In genomic region chr7:102208826-102209225, GRCh38 we compare ENCODE assay signal across 21 cellular contexts.
DNase-seq lines count a peak whose midpoint lies in the region; ATAC-seq, FAIRE-seq and TF ChIP-seq lines count a peak whose summit lies in the region.
"Had no signal": no experiment of that assay in that cellular context is flagged by ENCODE, and none has a peak within 500 bp of the region (broad histone marks: within the 10 kb centered on the region; RNA-seq: fewer than 3 reads in every experiment).

No MANE protein-coding gene starts in this region.

- no peak for TF ChIP-seq POLR2A in right lobe of liver (IDR thresholded peaks at IDR 0.05)
- TF ChIP-seq POLR2A in HepG2 (IDR thresholded peaks at IDR 0.05; ENCODE audit: insufficient read depth in 1 of 2, low read depth in 2 of 2, low read length in 2 of 2): no peak

- peaks cover 32% of the 10 kb centered on the region for H3K36me3 Mint-ChIP-seq in mesothelial cell of epicardium
- peaks cover 34 to 39% of the 10 kb centered on the region in 2 donors for H3K36me3 Mint-ChIP-seq in CD4-positive, alpha-beta memory T cell

- TF ChIP-seq EP300 in HepG2 (IDR thresholded peaks at IDR 0.05; ENCODE audit: low read depth in 2 of 2, low read length in 2 of 2) (no peak), HepG2 (CRISPR knock-in tag; IDR thresholded peaks at IDR 0.05; ENCODE audit: borderline replicate concordance) (no peak)

- WGBS in right lobe of liver (ENCODE audit: insufficient coverage, low coverage, low lambda C conversion rate, missing lambda C conversion rate): 71% methylated on average over 3 of the region's 14 CpGs
- 95% methylated on average over 11 of the region's 14 CpGs for WGBS in HepG2 (ENCODE audit: low lambda C conversion rate)

- ATAC-seq in right lobe of liver: peak in 3 of 4 donors; percentile 16 to 28 (median 21)
- no peak for ATAC-seq in HepG2
- ATAC-seq: activated CD8-positive, alpha-beta T cell treated with anti-CD3 and anti-CD28 coated beads, Interleukin-2, amount 10 ng/mL, durations not matched to agents 7 days and 5 days; activated T-cell treated with anti-CD3 and anti-CD28 coated beads, Interleukin-2, amount 50 U/mL, for 4 hours; effector memory CD8-positive, alpha-beta T cell; naive thymus-derived CD4-positive, alpha-beta T cell; Panc1 had no signal

- H3K27me3 Mint-ChIP-seq in mesothelial cell of epicardium (ENCODE audit: low read depth): no peaks in the 10 kb centered on the region
- H3K27me3 Mint-ChIP-seq in CD4-positive, alpha-beta memory T cell: no peaks in the 10 kb centered on the region
- H3K27me3 Mint-ChIP-seq: effector memory CD8-positive, alpha-beta T cell; naive thymus-derived CD4-positive, alpha-beta T cell; progenitor cell of endocrine pancreas had no signal

- H3K79me2 ChIP-seq in HepG2 (ENCODE audit: insufficient read depth, low read length): no peaks in the 10 kb centered on the region

- H3K4me1 Mint-ChIP-seq in mesothelial cell of epicardium: no peaks in the 10 kb centered on the region
- H3K4me1 Mint-ChIP-seq in CD4-positive, alpha-beta memory T cell: no peaks in the 10 kb centered on the region
- H3K4me1 Mint-ChIP-seq: naive thymus-derived CD4-positive, alpha-beta T cell had no signal

- intact Hi-C loops in right lobe of liver (cut with DNase I) (no loop called here), HepG2 (cut with micrococcal nuclease; ENCODE audit: unreplicated experiment) (no loop called here), tibial artery (cut with DNase I; ENCODE audit: low total_unique reads) (no loop called here)
- intact Hi-C loops in CD4-positive, alpha-beta memory T cell (cut with micrococcal nuclease): no loop called here

- no peak for TF ChIP-seq CTCF in right lobe of liver (IDR thresholded peaks at IDR 0.05)
- TF ChIP-seq CTCF in HepG2 (CRISPR knock-in tag; IDR thresholded peaks at IDR 0.05): no peak
- TF ChIP-seq CTCF in mesothelial cell of epicardium (IDR thresholded peaks at IDR 0.05; ENCODE audit: unreplicated experiment): no peak
- no peak for TF ChIP-seq CTCF in tibial artery (IDR thresholded peaks at IDR 0.05)

- peak overlapping the region; percentile 30 for H3K27ac Mint-ChIP-seq in mesothelial cell of epicardium
- H3K27ac Mint-ChIP-seq in CD4-positive, alpha-beta memory T cell: peak overlapping the region in 1 of 7 donors; percentile 66
- H3K27ac Mint-ChIP-seq: activated CD8-positive, alpha-beta T cell treated with anti-CD3 and anti-CD28 coated beads, Interleukin-2, amount 10 ng/mL, durations not matched to agents 7 days and 5 days; effector memory CD8-positive, alpha-beta T cell; naive thymus-derived CD4-positive, alpha-beta T cell; progenitor cell of endocrine pancreas; T-helper 2 cell treated with Interferon-gamma antibody and Interleukin-4, amounts not matched to agents 5 μg/mL and 100 μg/mL, for 36 hours had no signal

- H2AFZ ChIP-seq in HepG2 (ENCODE audit: low read length): no peak overlapping the region

- H3K9me3 Mint-ChIP-seq in mesothelial cell of epicardium: no peaks in the 10 kb centered on the region
- peaks cover 0 to 2% (median 0%) of the 10 kb centered on the region in 8 donors for H3K9me3 Mint-ChIP-seq in CD4-positive, alpha-beta memory T cell
- H3K9me3 Mint-ChIP-seq: activated T-cell treated with anti-CD3 and anti-CD28 coated beads, Interleukin-2, amount 50 U/mL, for 4 hours; effector memory CD8-positive, alpha-beta T cell; naive thymus-derived CD4-positive, alpha-beta T cell; T-helper 2 cell treated with Interferon-gamma antibody and Interleukin-4, amounts not matched to agents 5 μg/mL and 100 μg/mL, for 36 hours had no signal

- H3K4me2 ChIP-seq in HepG2 (ENCODE audit: low read depth, low read length): no peak overlapping the region
- H3K4me2 ChIP-seq: smooth muscle cell had no signal

- CTCF ChIA-PET in HepG2 (lab: Yijun Ruan, JAX; ENCODE audit: low intra/inter-chr PET ratio, low total read pairs): no interaction called here
- CTCF ChIA-PET in CD4-positive, alpha-beta memory T cell (lab: Charles Lee; ENCODE audit: partially characterized antibody): interaction anchor here (0.6 kb wide), 1 partner anchor 258 kb away, joined by 3 read pairs; no protein-coding TSS in a partner anchor

- in situ Hi-C loops in HepG2 (cut with HindIII; ENCODE audit: extremely low pct_ligation_motif_present, low pct_unique_long_range_greater_than_20kb): no loop called here

- no peaks in the 10 kb centered on the region for H3K4me1 ChIP-seq in right lobe of liver
- peaks cover 14% of the 10 kb centered on the region for H3K4me1 ChIP-seq in HepG2 (ENCODE audit: insufficient read depth, low read length)
- H3K4me1 ChIP-seq in CD4-positive, alpha-beta memory T cell (ENCODE audit: insufficient read depth, low read length): no peaks in the 10 kb centered on the region
- no peaks in the 10 kb centered on the region for H3K4me1 ChIP-seq in tibial artery

- H3K4me3 ChIP-seq in right lobe of liver (no peak overlapping the region), HepG2 (replicated peaks in 1 of 3; ENCODE audit: insufficient read depth in 1 of 3, low read depth in 2 of 3, low read length in 3 of 3) (no peak overlapping the region), tibial artery (no peak overlapping the region)
- no peak overlapping the region for H3K4me3 ChIP-seq in CD4-positive, alpha-beta memory T cell (ENCODE audit: low read length in 2 of 2)
- H3K4me3 ChIP-seq: smooth muscle cell had no signal

- H3K27ac ChIP-seq in right lobe of liver: no peak overlapping the region
- H3K27ac ChIP-seq in HepG2 (ENCODE audit: extremely low read length, insufficient read depth, low read length): no peak overlapping the region
- no peak overlapping the region for H3K27ac ChIP-seq in CD4-positive, alpha-beta memory T cell (ENCODE audit: low read depth, low read length)
- no peak overlapping the region for H3K27ac ChIP-seq in tibial artery

- H3K9me3 ChIP-seq in right lobe of liver (no peaks in the 10 kb centered on the region), HepG2 (ENCODE audit: low read length) (no peaks in the 10 kb centered on the region), tibial artery (no peaks in the 10 kb centered on the region)
- H3K9me3 ChIP-seq in CD4-positive, alpha-beta memory T cell (ENCODE audit: control insufficient read depth in 1 of 2, low read length in 2 of 2): no peaks in the 10 kb centered on the region

- no peaks in the 10 kb centered on the region for H3K27me3 ChIP-seq in right lobe of liver
- H3K27me3 ChIP-seq in HepG2 (ENCODE audit: control insufficient read depth in 1 of 2, insufficient read depth in 2 of 2, low read length in 2 of 2): no peaks in the 10 kb centered on the region
- no peaks in the 10 kb centered on the region for H3K27me3 ChIP-seq in CD4-positive, alpha-beta memory T cell (ENCODE audit: insufficient read depth, low read length)
- H3K27me3 ChIP-seq in tibial artery: no peaks in the 10 kb centered on the region

- DNase-seq in right lobe of liver (no peak), HepG2 (ENCODE audit: low spot score) (no peak), cerebellar nuclear complex (lab: John Stamatoyannopoulos, UW) (peak; percentile 42 to 64), mesothelial cell of epicardium (ENCODE audit: low spot score in 2 of 2, unreplicated experiment in 2 of 2) (no peak), mesenteric fat pad (ENCODE audit: low spot score) (no peak), activated gamma-delta T cell treated with Interleukin-2 at 50 U/mL for 16 hours (no peak), tibial artery (no peak)
- DNase-seq in CD4-positive, alpha-beta memory T cell: no peak
- DNase-seq: activated CD8-positive, alpha-beta T cell treated with anti-CD3 and anti-CD28 coated beads, Interleukin-2, amount 10 ng/mL, durations not matched to agents 7 days and 5 days; activated naive CD4-positive, alpha-beta T cell treated with anti-CD3 and anti-CD28 coated beads, Interleukin-2, amount 50 U/mL, for 16 hours; activated T-cell treated with anti-CD3 and anti-CD28 coated beads, Interleukin-2, amount 50 U/mL, for 4 hours; aorta; effector memory CD8-positive, alpha-beta T cell; Kasumi-1; naive thymus-derived CD4-positive, alpha-beta T cell; NCI-H1092 treated with DMSO at 0.1 percent for 48 hours; stimulated activated CD4-positive, alpha-beta T cell treated with anti-CD3 and anti-CD28 coated beads, Interleukin-4, amount 100 ng/mL, for 24 hours had no signal

- POLR2A ChIA-PET in HepG2 (lab: Yijun Ruan, JAX): no interaction called here
- POLR2A ChIA-PET in CD4-positive, alpha-beta memory T cell (lab: Charles Lee; ENCODE audit: partially characterized antibody): no interaction called here

- H3K36me3 ChIP-seq in right lobe of liver (peaks cover 0 to 24% (median 2%) of the 10 kb centered on the region in 4 donors), HepG2 (replicated peaks in 1 of 2; ENCODE audit: control insufficient read depth in 1 of 2, insufficient read depth in 2 of 2, low read length in 2 of 2) (peaks cover 14 to 57% of the 10 kb centered on the region in 2 experiments; a peak in 4 of 5 replicates), tibial artery (peaks cover 27 to 65% (median 64%) of the 10 kb centered on the region in 3 donors)
- peaks cover 25% of the 10 kb centered on the region for H3K36me3 ChIP-seq in CD4-positive, alpha-beta memory T cell (ENCODE audit: insufficient read depth, low read length)

- no peak overlapping the region for H3K4me3 Mint-ChIP-seq in mesothelial cell of epicardium
- H3K4me3 Mint-ChIP-seq in CD4-positive, alpha-beta memory T cell: no peak overlapping the region
- H3K4me3 Mint-ChIP-seq: activated CD8-positive, alpha-beta T cell treated with anti-CD3 and anti-CD28 coated beads, Interleukin-2, amount 10 ng/mL, durations not matched to agents 7 days and 5 days; activated T-cell treated with anti-CD3 and anti-CD28 coated beads, Interleukin-2, amount 50 U/mL, for 4 hours; effector memory CD8-positive, alpha-beta T cell; naive thymus-derived CD4-positive, alpha-beta T cell; T-helper 2 cell treated with Interferon-gamma antibody and Interleukin-4, amounts not matched to agents 5 μg/mL and 100 μg/mL, for 36 hours had no signal

- H3K9ac ChIP-seq in HepG2 (ENCODE audit: insufficient read depth, low read depth, low read length): no peak overlapping the region

- H4K20me1 ChIP-seq in HepG2 (ENCODE audit: insufficient read depth, low read length): no peaks in the 10 kb centered on the region

- BruUV-seq in HepG2 (replicated peaks; lab: Mats Ljungman, UMichigan): no TSS peak

- no peak for TF ChIP-seq RAD21 in HepG2 (CRISPR knock-in tag; IDR thresholded peaks at IDR 0.05)

- FAIRE-seq in HepG2 (lab: Jason Lieb, UNC): no peak

TF ChIP-seq in HepG2, 621 proteins besides CTCF, POLR2A, EP300 and RAD21 (continues in another document):
- TF ChIP-seq SRY (CRISPR knock-in tag; IDR thresholded peaks at IDR 0.05): no peak
- no peak for TF ChIP-seq SMARCC2 (IDR thresholded peaks at IDR 0.05)
- no peak for TF ChIP-seq SRSF9 (IDR thresholded peaks at IDR 0.05; ENCODE audit: borderline replicate concordance, insufficient read depth, low read depth, low read length, poor library complexity, severe bottlenecking)
- TF ChIP-seq JARID2 (CRISPR knock-in tag; IDR thresholded peaks at IDR 0.05; ENCODE audit: insufficient replicate concordance): no peak
- no peak for TF ChIP-seq ZNF749 (CRISPR knock-in tag; IDR thresholded peaks at IDR 0.05; ENCODE audit: borderline replicate concordance)
- no peak for TF ChIP-seq NFIC (IDR thresholded peaks at IDR 0.05; ENCODE audit: low read length)

Comparison
In these comparisons a context has a peak if more than half of its experiments do, and no peak if none do; other contexts are left out.
1. DNase-seq: peak in cerebellar nuclear complex (2 of 2); none in right lobe of liver (0 of 3), HepG2 (single experiment), mesothelial cell of epicardium (0 of 2), mesenteric fat pad (single experiment), activated gamma-delta T cell treated with Interleukin-2 at 50 U/mL for 16 hours (single experiment), CD4-positive, alpha-beta memory T cell (0 of 5) and tibial artery (0 of 2).